Comparison of ENCODE assay signal across 9 cellular contexts in the genomic region with DNA sequence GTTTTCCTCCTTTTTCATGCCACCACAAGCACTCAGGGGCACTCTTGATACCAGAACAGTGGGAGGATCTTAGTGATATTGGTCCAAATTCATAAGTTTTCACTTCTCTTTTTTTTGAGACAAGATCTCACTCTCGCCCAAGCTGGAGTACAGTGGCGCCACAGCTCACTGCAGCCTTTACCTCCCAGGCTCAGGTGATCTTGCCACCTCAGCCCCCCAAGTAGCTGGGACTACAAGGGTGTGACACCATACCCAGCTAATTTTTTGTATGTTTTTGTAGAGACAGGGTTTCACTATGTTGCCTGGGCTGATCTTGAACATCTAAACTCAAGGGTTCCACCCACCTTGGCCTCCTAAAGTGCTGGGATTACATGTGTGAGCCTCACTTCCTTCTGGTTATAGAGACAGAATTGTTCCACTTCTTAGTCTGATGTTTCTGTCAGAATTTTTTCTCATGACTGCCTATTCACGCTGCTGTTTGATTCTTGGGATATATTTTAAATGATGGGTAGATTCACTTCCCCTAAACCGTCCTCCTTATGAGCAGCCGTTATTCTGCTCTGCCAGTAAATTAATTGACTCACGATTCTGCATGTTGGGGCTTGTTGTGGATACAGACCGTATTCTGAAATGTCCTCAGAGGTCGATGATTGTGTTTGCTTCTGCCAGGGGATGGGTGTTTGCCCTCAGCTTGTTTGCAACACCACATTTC. TPM values are rescaled to one million over a fixed set of nuclear protein-coding genes. Genes with fewer than 3 reads are reported as not detected.
DNase-seq lines count a peak whose midpoint lies in the region; ATAC-seq and TF ChIP-seq lines count a peak whose summit lies in the region.
"Had no signal": no experiment of that assay in that cellular context is flagged by ENCODE, and none has a peak within 500 bp of the region (broad histone marks: within the 10 kb centered on the region; RNA-seq: fewer than 3 reads in every experiment).

No MANE protein-coding gene starts in this region.

- TF ChIP-seq CTCF in CD4-positive, alpha-beta T cell (IDR thresholded peaks at IDR 0.05), result no peak

- no peaks in the 10 kb centered on the region for H3K9me3 Mint-ChIP-seq in CD4-positive, alpha-beta T cell
- H3K9me3 Mint-ChIP-seq: activated T-cell treated with anti-CD3 and anti-CD28 coated beads, Interleukin-2, amount 50 U/mL, for 24 hours had no signal

- ATAC-seq in GM19468 (IDR thresholded peaks at IDR 0.05; ENCODE audit: extremely low read depth, unreplicated experiment) (peak; percentile 60), HG03159 (IDR thresholded peaks at IDR 0.05; ENCODE audit: unreplicated experiment) (peak; percentile 73)
- ATAC-seq in CD4-positive, alpha-beta T cell (ENCODE audit: poor library complexity), result no peak

- no peak overlapping the region for H3K27ac ChIP-seq in CD4-positive, alpha-beta T cell (ENCODE audit: low read depth, low read length)

- peaks cover 99% of the 10 kb centered on the region for H3K36me3 Mint-ChIP-seq in CD4-positive, alpha-beta T cell (ENCODE audit: low read depth)

- H3K4me3 Mint-ChIP-seq in CD4-positive, alpha-beta T cell, result no peak overlapping the region
- H3K4me3 Mint-ChIP-seq: activated T-cell treated with anti-CD3 and anti-CD28 coated beads, Interleukin-2, amount 50 U/mL, for 24 hours had no signal

- peak; percentile 48 for DNase-seq in DMS153 treated with DMSO at 0.1 percent for 48 hours (lab: John Stamatoyannopoulos, UW; ENCODE audit: unreplicated experiment)
- DNase-seq in SKM-1 treated with dmso at 0.1 percent for 144 hours (lab: John Stamatoyannopoulos, UW; ENCODE audit: unreplicated experiment), result peak; percentile 75
- no peak for DNase-seq in NCI-H2171 (lab: John Stamatoyannopoulos, UW)
- no peak for DNase-seq in NCI-H345 (lab: John Stamatoyannopoulos, UW)
- DNase-seq in posterior cingulate gyrus, result no peak
- no peak for DNase-seq in CD4-positive, alpha-beta T cell
- DNase-seq: activated T-cell treated with anti-CD3 and anti-CD28 coated beads, Interleukin-2, amount 50 U/mL, for 24 hours had no signal

- intact Hi-C loops in posterior cingulate gyrus (cut with DNase I), result no loop called here
- intact Hi-C loops in CD4-positive, alpha-beta T cell (cut with DNase I, micrococcal nuclease), result no loop called here

- no peaks in the 10 kb centered on the region for H3K27me3 ChIP-seq in CD4-positive, alpha-beta T cell (ENCODE audit: control insufficient read depth, insufficient read depth, low read length)

- no peaks in the 10 kb centered on the region for H3K9me3 ChIP-seq in CD4-positive, alpha-beta T cell (ENCODE audit: control insufficient read depth, low read length)

- no peaks in the 10 kb centered on the region for H3K27me3 Mint-ChIP-seq in CD4-positive, alpha-beta T cell
- H3K27me3 Mint-ChIP-seq: activated T-cell treated with anti-CD3 and anti-CD28 coated beads, Interleukin-2, amount 50 U/mL, for 24 hours had no signal

- POLR2A ChIA-PET in CD4-positive, alpha-beta T cell (lab: Charles Lee), result no interaction called here

- no peak overlapping the region for H3K27ac Mint-ChIP-seq in CD4-positive, alpha-beta T cell

- CTCF ChIA-PET in CD4-positive, alpha-beta T cell (lab: Charles Lee), result no interaction called here

- H3K4me1 Mint-ChIP-seq in CD4-positive, alpha-beta T cell (ENCODE audit: low read depth), result peaks cover 35% of the 10 kb centered on the region

RNA-seq across cellular contexts. Expression of a gene that starts 30.8 kb away (rescaled TPM):
- total RNA-seq in CD4-positive, alpha-beta T cell, result 10 to 100 TPM; 17.2 to 17.8 TPM

Comparison
In these comparisons a context has a peak if more than half of its experiments do, and no peak if none do; other contexts are left out.
1. DNase-seq: peak in DMS153 treated with DMSO at 0.1 percent for 48 hours (single experiment) and SKM-1 treated with dmso at 0.1 percent for 144 hours (single experiment); none in NCI-H2171 (single experiment), NCI-H345 (single experiment), posterior cingulate gyrus (0 of 10) and CD4-positive, alpha-beta T cell (0 of 10).